ENCODE assay signal across 1 cellular context in the genomic region with DNA sequence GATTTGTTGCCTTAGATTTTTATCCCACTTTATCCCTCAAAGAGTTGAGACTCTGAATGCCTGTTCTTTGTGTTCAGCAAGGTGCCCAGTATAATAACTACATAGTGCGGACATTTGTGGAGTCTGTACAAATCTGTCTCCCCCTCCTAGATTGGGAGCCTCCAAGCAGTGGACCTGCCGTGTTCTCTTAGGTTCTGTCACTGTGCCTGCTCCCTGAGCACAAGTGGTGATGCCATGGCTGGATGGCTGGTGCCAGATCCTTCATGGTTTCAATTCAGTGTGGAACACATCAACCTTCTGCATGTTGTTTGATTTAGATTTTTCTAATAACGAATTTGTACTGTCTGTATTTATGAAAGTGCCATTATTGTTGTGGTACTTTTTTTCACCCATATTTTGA.
TF ChIP-seq lines count a peak whose summit lies in the region.

No MANE protein-coding gene starts in this region.

TF ChIP-seq in H1, 55 proteins besides CTCF, POLR2A, EP300 and RAD21 (continued from another document):
- TF ChIP-seq KDM4A (IDR thresholded peaks at IDR 0.05; ENCODE audit: low read depth, low read length, severe bottlenecking) (no peak), BCL11A (IDR thresholded peaks at IDR 0.05; ENCODE audit: low read depth in 2 of 2, low read length in 2 of 2) (no peak), CEBPB (IDR thresholded peaks at IDR 0.05; ENCODE audit: low read depth, low read length) (no peak), JUN (IDR thresholded peaks at IDR 0.05; ENCODE audit: low read depth, low read length) (no peak), GABPA (IDR thresholded peaks at IDR 0.05; ENCODE audit: borderline replicate concordance, insufficient read depth, low read length) (no peak), BACH1 (IDR thresholded peaks at IDR 0.05; ENCODE audit: low read length) (no peak)
- TF ChIP-seq, protein P1, sequence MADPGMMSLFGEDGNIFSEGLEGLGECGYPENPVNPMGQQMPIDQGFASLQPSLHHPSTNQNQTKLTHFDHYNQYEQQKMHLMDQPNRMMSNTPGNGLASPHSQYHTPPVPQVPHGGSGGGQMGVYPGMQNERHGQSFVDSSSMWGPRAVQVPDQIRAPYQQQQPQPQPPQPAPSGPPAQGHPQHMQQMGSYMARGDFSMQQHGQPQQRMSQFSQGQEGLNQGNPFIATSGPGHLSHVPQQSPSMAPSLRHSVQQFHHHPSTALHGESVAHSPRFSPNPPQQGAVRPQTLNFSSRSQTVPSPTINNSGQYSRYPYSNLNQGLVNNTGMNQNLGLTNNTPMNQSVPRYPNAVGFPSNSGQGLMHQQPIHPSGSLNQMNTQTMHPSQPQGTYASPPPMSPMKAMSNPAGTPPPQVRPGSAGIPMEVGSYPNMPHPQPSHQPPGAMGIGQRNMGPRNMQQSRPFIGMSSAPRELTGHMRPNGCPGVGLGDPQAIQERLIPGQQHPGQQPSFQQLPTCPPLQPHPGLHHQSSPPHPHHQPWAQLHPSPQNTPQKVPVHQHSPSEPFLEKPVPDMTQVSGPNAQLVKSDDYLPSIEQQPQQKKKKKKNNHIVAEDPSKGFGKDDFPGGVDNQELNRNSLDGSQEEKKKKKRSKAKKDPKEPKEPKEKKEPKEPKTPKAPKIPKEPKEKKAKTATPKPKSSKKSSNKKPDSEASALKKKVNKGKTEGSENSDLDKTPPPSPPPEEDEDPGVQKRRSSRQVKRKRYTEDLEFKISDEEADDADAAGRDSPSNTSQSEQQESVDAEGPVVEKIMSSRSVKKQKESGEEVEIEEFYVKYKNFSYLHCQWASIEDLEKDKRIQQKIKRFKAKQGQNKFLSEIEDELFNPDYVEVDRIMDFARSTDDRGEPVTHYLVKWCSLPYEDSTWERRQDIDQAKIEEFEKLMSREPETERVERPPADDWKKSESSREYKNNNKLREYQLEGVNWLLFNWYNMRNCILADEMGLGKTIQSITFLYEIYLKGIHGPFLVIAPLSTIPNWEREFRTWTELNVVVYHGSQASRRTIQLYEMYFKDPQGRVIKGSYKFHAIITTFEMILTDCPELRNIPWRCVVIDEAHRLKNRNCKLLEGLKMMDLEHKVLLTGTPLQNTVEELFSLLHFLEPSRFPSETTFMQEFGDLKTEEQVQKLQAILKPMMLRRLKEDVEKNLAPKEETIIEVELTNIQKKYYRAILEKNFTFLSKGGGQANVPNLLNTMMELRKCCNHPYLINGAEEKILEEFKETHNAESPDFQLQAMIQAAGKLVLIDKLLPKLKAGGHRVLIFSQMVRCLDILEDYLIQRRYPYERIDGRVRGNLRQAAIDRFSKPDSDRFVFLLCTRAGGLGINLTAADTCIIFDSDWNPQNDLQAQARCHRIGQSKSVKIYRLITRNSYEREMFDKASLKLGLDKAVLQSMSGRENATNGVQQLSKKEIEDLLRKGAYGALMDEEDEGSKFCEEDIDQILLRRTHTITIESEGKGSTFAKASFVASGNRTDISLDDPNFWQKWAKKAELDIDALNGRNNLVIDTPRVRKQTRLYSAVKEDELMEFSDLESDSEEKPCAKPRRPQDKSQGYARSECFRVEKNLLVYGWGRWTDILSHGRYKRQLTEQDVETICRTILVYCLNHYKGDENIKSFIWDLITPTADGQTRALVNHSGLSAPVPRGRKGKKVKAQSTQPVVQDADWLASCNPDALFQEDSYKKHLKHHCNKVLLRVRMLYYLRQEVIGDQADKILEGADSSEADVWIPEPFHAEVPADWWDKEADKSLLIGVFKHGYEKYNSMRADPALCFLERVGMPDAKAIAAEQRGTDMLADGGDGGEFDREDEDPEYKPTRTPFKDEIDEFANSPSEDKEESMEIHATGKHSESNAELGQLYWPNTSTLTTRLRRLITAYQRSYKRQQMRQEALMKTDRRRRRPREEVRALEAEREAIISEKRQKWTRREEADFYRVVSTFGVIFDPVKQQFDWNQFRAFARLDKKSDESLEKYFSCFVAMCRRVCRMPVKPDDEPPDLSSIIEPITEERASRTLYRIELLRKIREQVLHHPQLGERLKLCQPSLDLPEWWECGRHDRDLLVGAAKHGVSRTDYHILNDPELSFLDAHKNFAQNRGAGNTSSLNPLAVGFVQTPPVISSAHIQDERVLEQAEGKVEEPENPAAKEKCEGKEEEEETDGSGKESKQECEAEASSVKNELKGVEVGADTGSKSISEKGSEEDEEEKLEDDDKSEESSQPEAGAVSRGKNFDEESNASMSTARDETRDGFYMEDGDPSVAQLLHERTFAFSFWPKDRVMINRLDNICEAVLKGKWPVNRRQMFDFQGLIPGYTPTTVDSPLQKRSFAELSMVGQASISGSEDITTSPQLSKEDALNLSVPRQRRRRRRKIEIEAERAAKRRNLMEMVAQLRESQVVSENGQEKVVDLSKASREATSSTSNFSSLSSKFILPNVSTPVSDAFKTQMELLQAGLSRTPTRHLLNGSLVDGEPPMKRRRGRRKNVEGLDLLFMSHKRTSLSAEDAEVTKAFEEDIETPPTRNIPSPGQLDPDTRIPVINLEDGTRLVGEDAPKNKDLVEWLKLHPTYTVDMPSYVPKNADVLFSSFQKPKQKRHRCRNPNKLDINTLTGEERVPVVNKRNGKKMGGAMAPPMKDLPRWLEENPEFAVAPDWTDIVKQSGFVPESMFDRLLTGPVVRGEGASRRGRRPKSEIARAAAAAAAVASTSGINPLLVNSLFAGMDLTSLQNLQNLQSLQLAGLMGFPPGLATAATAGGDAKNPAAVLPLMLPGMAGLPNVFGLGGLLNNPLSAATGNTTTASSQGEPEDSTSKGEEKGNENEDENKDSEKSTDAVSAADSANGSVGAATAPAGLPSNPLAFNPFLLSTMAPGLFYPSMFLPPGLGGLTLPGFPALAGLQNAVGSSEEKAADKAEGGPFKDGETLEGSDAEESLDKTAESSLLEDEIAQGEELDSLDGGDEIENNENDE (IDR thresholded peaks at IDR 0.05; ENCODE audit: insufficient replicate concordance, low read length) = no peak
